Comparison of ENCODE assay signal across 8 cellular contexts in the genomic region with DNA sequence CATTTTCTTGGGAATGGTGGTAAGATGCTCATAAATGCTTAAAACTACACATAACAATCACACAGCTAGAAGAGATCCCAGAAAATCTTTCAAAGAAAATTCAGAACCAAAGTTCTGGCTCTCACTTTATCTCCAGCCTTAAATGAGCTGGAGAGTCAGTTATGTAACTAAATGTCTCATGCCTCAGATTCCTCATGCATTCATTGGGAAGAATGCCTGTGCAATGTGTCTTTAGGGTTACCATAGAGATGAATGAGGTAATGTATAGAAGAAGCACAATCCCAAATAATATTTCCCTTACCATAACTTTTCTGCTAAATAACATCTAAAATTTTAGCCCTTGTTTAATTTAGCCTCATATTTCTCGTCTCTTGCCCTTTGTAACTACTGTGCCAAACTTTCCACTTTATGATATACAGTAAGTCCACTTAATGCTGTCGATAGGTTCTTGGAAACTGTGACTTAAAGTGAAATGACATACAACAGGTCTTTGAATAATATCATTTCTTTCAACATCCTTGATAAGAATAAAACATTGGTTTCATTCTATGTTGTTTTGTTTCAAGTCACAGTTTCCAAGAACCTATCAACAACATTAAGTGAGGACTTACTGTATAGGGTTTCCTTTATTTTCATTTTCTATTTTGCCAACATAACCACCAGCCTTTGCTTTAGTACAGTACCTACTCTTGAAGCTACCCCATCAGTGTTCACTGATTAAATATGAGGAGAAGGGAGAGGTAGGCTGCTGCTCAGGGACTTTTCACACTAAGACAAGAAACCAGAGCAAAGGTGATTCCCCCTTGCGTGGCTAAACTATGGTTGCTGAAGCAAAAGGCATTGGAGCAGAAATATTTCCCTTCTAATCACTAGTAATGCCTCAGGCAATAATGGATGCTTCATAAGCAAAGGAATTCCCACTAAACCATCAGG.
DNase-seq lines count a peak whose midpoint lies in the region; ATAC-seq and TF ChIP-seq lines count a peak whose summit lies in the region.
"Had no signal": no experiment of that assay in that cellular context is flagged by ENCODE, and none has a peak within 500 bp of the region (broad histone marks: within the 10 kb centered on the region; RNA-seq: fewer than 3 reads in every experiment).

No MANE protein-coding gene starts in this region.

- H3K4me1 ChIP-seq in adipocyte (ENCODE audit: control insufficient read depth, insufficient read depth, low read length) (peaks cover 33% of the 10 kb centered on the region), skeletal muscle satellite cell (ENCODE audit: control insufficient read depth, insufficient read depth, low read length) (peaks cover 51% of the 10 kb centered on the region)

- H3K4me3 ChIP-seq in adipocyte (ENCODE audit: low read length): no peak overlapping the region
- H3K4me3 ChIP-seq in skeletal muscle satellite cell (ENCODE audit: low read length): no peak overlapping the region
- H3K4me3 ChIP-seq: K562 had no signal

- no peaks in the 10 kb centered on the region for H3K27me3 ChIP-seq in adipocyte (replicated peaks; ENCODE audit: control insufficient read depth, insufficient read depth, low read length)
- H3K27me3 ChIP-seq in skeletal muscle satellite cell (ENCODE audit: control insufficient read depth, insufficient read depth, low read length): no peaks in the 10 kb centered on the region

- peak; percentile 77 for DNase-seq in adipocyte (ENCODE audit: low read depth)
- DNase-seq in C1 segment of cervical spinal cord (lab: John Stamatoyannopoulos, UW): no peak
- DNase-seq in HEK293T (ENCODE audit: extremely low spot score): no peak
- DNase-seq in GF-D8 (lab: John Stamatoyannopoulos, UW): no peak

- H3K9ac ChIP-seq in adipocyte (ENCODE audit: low read length) (no peak overlapping the region), skeletal muscle satellite cell (ENCODE audit: low read depth, low read length) (peak overlapping the region; percentile 39)

- CTCF ChIA-PET in HEK293T (lab: Yijun Ruan, JAX): interaction anchor here (0.9 kb wide), 1 partner anchor 512 kb away, joined by 4 read pairs; no protein-coding TSS in a partner anchor

- no peaks in the 10 kb centered on the region for H3K36me3 ChIP-seq in adipocyte (ENCODE audit: control insufficient read depth, insufficient read depth, low read length, severe bottlenecking)
- H3K36me3 ChIP-seq in skeletal muscle satellite cell (ENCODE audit: insufficient read depth, low read length): no peaks in the 10 kb centered on the region

- H3K9me3 ChIP-seq in adipocyte (ENCODE audit: control insufficient read depth, low read length): no peaks in the 10 kb centered on the region
- no peaks in the 10 kb centered on the region for H3K9me3 ChIP-seq in skeletal muscle satellite cell (replicated peaks; ENCODE audit: low read length)

- peak overlapping the region; percentile 38 for H3K4me2 ChIP-seq in skeletal muscle satellite cell (ENCODE audit: low read length)

- ATAC-seq in GM19043 (IDR thresholded peaks at IDR 0.05; ENCODE audit: low read depth, unreplicated experiment): peak; percentile 28
- ATAC-seq in HG03354 (IDR thresholded peaks at IDR 0.05; ENCODE audit: poor library complexity, severe bottlenecking, unreplicated experiment): peak; percentile 37
- ATAC-seq: K562 had no signal

- POLR2A ChIA-PET in HEK293T (lab: Yijun Ruan, JAX): no interaction called here

TF ChIP-seq in HEK293T, 16 proteins besides CTCF, POLR2A, EP300 and RAD21:
- TF ChIP-seq BHLHE40 (IDR thresholded peaks at IDR 0.05; ENCODE audit: borderline replicate concordance) (no peak), ELF4 (IDR thresholded peaks at IDR 0.05) (no peak), SUZ12 (IDR thresholded peaks at IDR 0.05) (no peak), ZNF384 (IDR thresholded peaks at IDR 0.05) (no peak), FOXM1 (IDR thresholded peaks at IDR 0.05; ENCODE audit: borderline replicate concordance) (no peak), FOXK2 (IDR thresholded peaks at IDR 0.05) (no peak), LEF1 (IDR thresholded peaks at IDR 0.05; ENCODE audit: borderline replicate concordance) (no peak), SP1 (IDR thresholded peaks at IDR 0.05) (no peak), L3MBTL2 (conservative IDR thresholded peaks at IDR 0.05) (no peak), NFRKB (IDR thresholded peaks at IDR 0.05) (no peak)
